2 cellular contexts compared by ENCODE assay signal in genomic region chr19:2807379-2808128, GRCh38.
TF ChIP-seq lines count a peak whose summit lies in the region.

No MANE protein-coding gene starts in this region.

TF ChIP-seq in SK-N-SH, 30 proteins besides CTCF, POLR2A, EP300 and RAD21 (continued from another document):
- TF ChIP-seq ZBTB33 (IDR thresholded peaks at IDR 0.05; ENCODE audit: borderline replicate concordance, low read depth) = no peak
- no peak for TF ChIP-seq TCF12 (IDR thresholded peaks at IDR 0.05)
- TF ChIP-seq POLR2AphosphoS5 (IDR thresholded peaks at IDR 0.05; ENCODE audit: low read depth, low read length) = no peak
- TF ChIP-seq ELF1 (IDR thresholded peaks at IDR 0.05) = no peak
- no peak for TF ChIP-seq PBX3 (IDR thresholded peaks at IDR 0.05)
- no peak for TF ChIP-seq REST (IDR thresholded peaks at IDR 0.05; ENCODE audit: low read depth, low read length)
- no peak for TF ChIP-seq MAX (IDR thresholded peaks at IDR 0.05; ENCODE audit: low read depth)
- no peak for TF ChIP-seq USF2 (IDR thresholded peaks at IDR 0.05; ENCODE audit: borderline replicate concordance, low read depth, low read length)
- TF ChIP-seq GATA2 (CRISPR knock-in tag; IDR thresholded peaks at IDR 0.05) = no peak
- TF ChIP-seq FOXM1 (IDR thresholded peaks at IDR 0.05; ENCODE audit: low read depth) = no peak
- TF ChIP-seq MEF2A (IDR thresholded peaks at IDR 0.05; ENCODE audit: borderline replicate concordance, low read depth) = no peak
- no peak for TF ChIP-seq SIN3A (IDR thresholded peaks at IDR 0.05; ENCODE audit: borderline replicate concordance, low read depth, low read length)
- no peak for TF ChIP-seq CHD2 (IDR thresholded peaks at IDR 0.05; ENCODE audit: low read length, partially characterized antibody)
- no peak for TF ChIP-seq FOXJ3 (CRISPR knock-in tag; IDR thresholded peaks at IDR 0.05)
- TF ChIP-seq YY1 (IDR thresholded peaks at IDR 0.05; ENCODE audit: low read depth) = no peak
- TF ChIP-seq SMC3 (IDR thresholded peaks at IDR 0.05; ENCODE audit: low read depth, low read length) = no peak
- no peak for TF ChIP-seq NFIC (IDR thresholded peaks at IDR 0.05; ENCODE audit: borderline replicate concordance)
- TF ChIP-seq USF1 (IDR thresholded peaks at IDR 0.05; ENCODE audit: borderline replicate concordance, low read depth) = no peak

TF ChIP-seq in SK-N-SH treated with all-trans-retinoic acid at 6 μM for 48 hours, 23 proteins besides CTCF, POLR2A, EP300 and RAD21 (continued from another document):
- TF ChIP-seq TSHZ2 (CRISPR knock-in tag; IDR thresholded peaks at IDR 0.05) = no peak
- TF ChIP-seq ZNF8 (CRISPR knock-in tag; IDR thresholded peaks at IDR 0.05) = no peak
- TF ChIP-seq ZFP3 (CRISPR knock-in tag; IDR thresholded peaks at IDR 0.05) = no peak
- TF ChIP-seq PATZ1 (CRISPR knock-in tag; IDR thresholded peaks at IDR 0.05; ENCODE audit: borderline replicate concordance) = no peak
- no peak for TF ChIP-seq ARNTL (CRISPR knock-in tag; IDR thresholded peaks at IDR 0.05; ENCODE audit: borderline replicate concordance, low read depth)
- no peak for TF ChIP-seq OSR1 (CRISPR knock-in tag; IDR thresholded peaks at IDR 0.05)
- no peak for TF ChIP-seq CREB5 (CRISPR knock-in tag; IDR thresholded peaks at IDR 0.05; ENCODE audit: low read depth)
- no peak for TF ChIP-seq POU6F1 (CRISPR knock-in tag; IDR thresholded peaks at IDR 0.05; ENCODE audit: borderline replicate concordance, low read depth)
